ENCODE assay signal across 25 cellular contexts in the genomic region with DNA sequence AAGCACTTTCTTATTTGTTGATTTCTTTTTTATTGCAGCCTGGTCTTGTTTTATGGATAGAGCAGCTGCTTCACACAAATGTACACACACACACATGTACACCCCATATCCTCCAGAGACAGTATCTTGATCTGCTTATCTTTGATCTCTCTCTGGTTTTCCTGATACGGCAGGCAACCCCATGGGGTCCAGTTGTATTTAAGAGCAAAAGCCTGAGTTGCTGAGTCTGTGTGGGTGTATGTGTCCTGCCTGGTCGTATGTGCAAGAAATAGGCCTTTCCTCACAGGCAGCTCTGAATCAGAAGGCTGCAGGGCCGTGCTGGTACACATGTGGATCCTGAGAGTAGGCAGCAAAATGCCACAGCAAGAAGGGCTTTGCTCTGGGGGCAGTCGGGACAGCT. TPM values are rescaled to one million over a fixed set of nuclear protein-coding genes. Genes with fewer than 3 reads are reported as not detected.
DNase-seq lines count a peak whose midpoint lies in the region; ATAC-seq and TF ChIP-seq lines count a peak whose summit lies in the region.
"Had no signal": no experiment of that assay in that cellular context is flagged by ENCODE, and none has a peak within 500 bp of the region (broad histone marks: within the 10 kb centered on the region; RNA-seq: fewer than 3 reads in every experiment).

No MANE protein-coding gene starts in this region.

- DNase-seq in activated CD4-positive, alpha-beta memory T cell treated with anti-CD3 and anti-CD28 coated beads for 36 hours: peak; percentile 24
- no peak for DNase-seq in activated CD4-positive, alpha-beta memory T cell treated with anti-CD3 and anti-CD28 coated beads, Interleukin-2, amount 10 ng/mL, durations not matched to agents 7 days and 5 days
- no peak for DNase-seq in CD4-positive, alpha-beta memory T cell
- no peak for DNase-seq in activated T-helper 1 cell treated with anti-CD3 and anti-CD28 coated beads, Interleukin-12 subunit alpha, Interleukin-12 subunit beta, Interleukin-2, Interleukin-4 antibody, amounts not matched to agents 30 ng/mL and 10 ng/mL and 1 ng/mL, durations not matched to agents 14 hours and 24 hours and 36 hours (ENCODE audit: low spot score)
- no peak for DNase-seq in naive thymus-derived CD4-positive, alpha-beta T cell
- DNase-seq in NCI-H1092 treated with DMSO at 0.1 percent for 48 hours (lab: John Stamatoyannopoulos, UW) (no peak), NCI-H1092 (lab: John Stamatoyannopoulos, UW) (no peak), GM23338 (ENCODE audit: low spot score) (no peak)
- DNase-seq: activated B cell treated with CpG ODN at 0.5 μM for 24 hours; activated naive CD8-positive, alpha-beta T cell treated with anti-CD3 and anti-CD28 coated beads, Interleukin-2, amount 10 ng/mL, durations not matched to agents 7 days and 5 days; BE2C; EL; foreskin fibroblast; H7; mesendoderm; NCI-H1436; NCI-H524; pancreas; stimulated activated CD4-positive, alpha-beta T cell treated with anti-CD3 and anti-CD28 coated beads, Interleukin-4, amount 100 ng/mL, for 4 hours; T-helper 9 cell; upper lobe of left lung had no signal

- no peak overlapping the region for H2AFZ ChIP-seq in GM23338

- TF ChIP-seq CTCF in GM23338 (conservative IDR thresholded peaks at IDR 0.05; ENCODE audit: low read depth in 2 of 2): no peak

- H3K36me3 ChIP-seq in CD4-positive, alpha-beta memory T cell (ENCODE audit: insufficient read depth, low read length): peaks cover 9% of the 10 kb centered on the region
- H3K36me3 ChIP-seq in naive thymus-derived CD4-positive, alpha-beta T cell (ENCODE audit: control insufficient read depth in 2 of 3, insufficient read depth in 3 of 3, low read length in 3 of 3): peaks cover 0 to 31% (median 0%) of the 10 kb centered on the region in 3 experiments
- peaks cover 16% of the 10 kb centered on the region for H3K36me3 ChIP-seq in GM23338 (ENCODE audit: insufficient read depth)
- H3K36me3 ChIP-seq: BE2C had no signal

- no peak overlapping the region for H3K4me3 Mint-ChIP-seq in activated CD4-positive, alpha-beta memory T cell treated with anti-CD3 and anti-CD28 coated beads for 36 hours
- H3K4me3 Mint-ChIP-seq in activated CD4-positive, alpha-beta memory T cell treated with anti-CD3 and anti-CD28 coated beads, Interleukin-2, amount 10 ng/mL, durations not matched to agents 7 days and 5 days: no peak overlapping the region
- peak overlapping the region in 3 of 8 donors; percentile 14 to 63 (median 15) for H3K4me3 Mint-ChIP-seq in CD4-positive, alpha-beta memory T cell
- peak overlapping the region; percentile 48 for H3K4me3 Mint-ChIP-seq in activated T-helper 1 cell treated with anti-CD3 and anti-CD28 coated beads, Interleukin-12 subunit alpha, Interleukin-12 subunit beta, Interleukin-2, Interleukin-4 antibody, amounts not matched to agents 30 ng/mL and 10 ng/mL and 1 ng/mL, durations not matched to agents 14 hours and 24 hours and 36 hours
- peak overlapping the region in 1 of 10 donors; percentile 69 for H3K4me3 Mint-ChIP-seq in naive thymus-derived CD4-positive, alpha-beta T cell
- no peak overlapping the region for H3K4me3 Mint-ChIP-seq in GM23338
- H3K4me3 Mint-ChIP-seq: activated B cell treated with CpG ODN at 0.5 μM for 24 hours; activated naive CD8-positive, alpha-beta T cell treated with anti-CD3 and anti-CD28 coated beads, Interleukin-2, amount 10 ng/mL, durations not matched to agents 7 days and 5 days; natural killer cell treated with Interleukin-12 subunit alpha and Interleukin-12 subunit beta and Interleukin-15 and Interleukin-18, amount 100 ng/mL, for 72 hours had no signal

- H3K4me2 ChIP-seq in GM23338: no peak overlapping the region

- no peaks in the 10 kb centered on the region for H3K27me3 Mint-ChIP-seq in activated CD4-positive, alpha-beta memory T cell treated with anti-CD3 and anti-CD28 coated beads for 36 hours
- H3K27me3 Mint-ChIP-seq in activated CD4-positive, alpha-beta memory T cell treated with anti-CD3 and anti-CD28 coated beads, Interleukin-2, amount 10 ng/mL, durations not matched to agents 7 days and 5 days: no peaks in the 10 kb centered on the region
- H3K27me3 Mint-ChIP-seq in CD4-positive, alpha-beta memory T cell: no peaks in the 10 kb centered on the region
- H3K27me3 Mint-ChIP-seq in activated T-helper 1 cell treated with anti-CD3 and anti-CD28 coated beads, Interleukin-12 subunit alpha, Interleukin-12 subunit beta, Interleukin-2, Interleukin-4 antibody, amounts not matched to agents 30 ng/mL and 10 ng/mL and 1 ng/mL, durations not matched to agents 14 hours and 24 hours and 36 hours (ENCODE audit: insufficient read depth): no peaks in the 10 kb centered on the region
- no peaks in the 10 kb centered on the region for H3K27me3 Mint-ChIP-seq in naive thymus-derived CD4-positive, alpha-beta T cell
- peaks cover 4% of the 10 kb centered on the region for H3K27me3 Mint-ChIP-seq in GM23338 (ENCODE audit: insufficient read depth, low read depth, poor library complexity)
- H3K27me3 Mint-ChIP-seq: activated B cell treated with CpG ODN at 0.5 μM for 24 hours; activated naive CD8-positive, alpha-beta T cell treated with anti-CD3 and anti-CD28 coated beads, Interleukin-2, amount 10 ng/mL, durations not matched to agents 7 days and 5 days; natural killer cell treated with Interleukin-12 subunit alpha and Interleukin-12 subunit beta and Interleukin-15 and Interleukin-18, amount 100 ng/mL, for 72 hours had no signal

- peaks cover 20% of the 10 kb centered on the region for H3K4me1 ChIP-seq in CD4-positive, alpha-beta memory T cell (ENCODE audit: insufficient read depth, low read length)
- peaks cover 0 to 5% of the 10 kb centered on the region in 2 donors for H3K4me1 ChIP-seq in naive thymus-derived CD4-positive, alpha-beta T cell (ENCODE audit: control insufficient read depth in 2 of 2, insufficient read depth in 2 of 2, low read length in 2 of 2)
- H3K4me1 ChIP-seq in GM23338 (ENCODE audit: insufficient read depth): no peaks in the 10 kb centered on the region
- H3K4me1 ChIP-seq: BE2C, pancreas, right atrium auricular region, upper lobe of left lung had no signal

- no peaks in the 10 kb centered on the region for H3F3A ChIP-seq in GM23338 (replicated peaks; ENCODE audit: low read depth)

- ATAC-seq in naive thymus-derived CD4-positive, alpha-beta T cell: no peak
- no peak for ATAC-seq in GM23338
- ATAC-seq: left lobe of liver; natural killer cell treated with Interleukin-12 subunit alpha and Interleukin-12 subunit beta and Interleukin-15 and Interleukin-18, amount 100 ng/mL, for 72 hours had no signal

- no peaks in the 10 kb centered on the region for H3K79me2 ChIP-seq in GM23338 (replicated peaks; ENCODE audit: insufficient read depth)

- POLR2A ChIA-PET in activated CD4-positive, alpha-beta memory T cell treated with anti-CD3 and anti-CD28 coated beads for 36 hours (lab: Charles Lee): no interaction called here
- POLR2A ChIA-PET in activated CD4-positive, alpha-beta memory T cell treated with anti-CD3 and anti-CD28 coated beads, Interleukin-2, amount 10 ng/mL, durations not matched to agents 7 days and 5 days (lab: Charles Lee): no interaction called here
- POLR2A ChIA-PET in CD4-positive, alpha-beta memory T cell (lab: Charles Lee; ENCODE audit: partially characterized antibody): no interaction called here
- POLR2A ChIA-PET in naive thymus-derived CD4-positive, alpha-beta T cell (lab: Charles Lee): no interaction called here

- intact Hi-C loops in activated CD4-positive, alpha-beta memory T cell treated with anti-CD3 and anti-CD28 coated beads for 36 hours (cut with micrococcal nuclease): no loop called here
- intact Hi-C loops in CD4-positive, alpha-beta memory T cell (cut with micrococcal nuclease): no loop called here
- intact Hi-C loops in activated T-helper 1 cell treated with anti-CD3 and anti-CD28 coated beads, Interleukin-12 subunit alpha, Interleukin-12 subunit beta, Interleukin-2, Interleukin-4 antibody, amounts not matched to agents 30 ng/mL and 10 ng/mL and 1 ng/mL, durations not matched to agents 14 hours and 24 hours and 36 hours (cut with micrococcal nuclease): loop anchor here (1.0 kb wide), 1 partner anchor 15 kb away; a partner anchor contains a TSS
- intact Hi-C loops in naive thymus-derived CD4-positive, alpha-beta T cell (cut with micrococcal nuclease): loop anchor here in 1 of 2 donors (2.0 kb wide), 1 partner anchor 14 kb away; a partner anchor contains a TSS

- H3K36me3 Mint-ChIP-seq in activated CD4-positive, alpha-beta memory T cell treated with anti-CD3 and anti-CD28 coated beads for 36 hours: peaks cover 58% of the 10 kb centered on the region
- H3K36me3 Mint-ChIP-seq in activated CD4-positive, alpha-beta memory T cell treated with anti-CD3 and anti-CD28 coated beads, Interleukin-2, amount 10 ng/mL, durations not matched to agents 7 days and 5 days (ENCODE audit: low read depth): peaks cover 55% of the 10 kb centered on the region
- peaks cover 46 to 66% of the 10 kb centered on the region in 2 donors for H3K36me3 Mint-ChIP-seq in CD4-positive, alpha-beta memory T cell
- H3K36me3 Mint-ChIP-seq in activated T-helper 1 cell treated with anti-CD3 and anti-CD28 coated beads, Interleukin-12 subunit alpha, Interleukin-12 subunit beta, Interleukin-2, Interleukin-4 antibody, amounts not matched to agents 30 ng/mL and 10 ng/mL and 1 ng/mL, durations not matched to agents 14 hours and 24 hours and 36 hours (ENCODE audit: low read depth): peaks cover 68% of the 10 kb centered on the region
- peaks cover 6 to 50% (median 40%) of the 10 kb centered on the region in 5 donors for H3K36me3 Mint-ChIP-seq in naive thymus-derived CD4-positive, alpha-beta T cell
- peaks cover 47% of the 10 kb centered on the region for H3K36me3 Mint-ChIP-seq in GM23338 (ENCODE audit: low read depth)

- no peaks in the 10 kb centered on the region for H3K27me3 ChIP-seq in CD4-positive, alpha-beta memory T cell (ENCODE audit: insufficient read depth, low read length)
- H3K27me3 ChIP-seq in naive thymus-derived CD4-positive, alpha-beta T cell (ENCODE audit: control insufficient read depth in 2 of 2, insufficient read depth in 2 of 2, low read length in 2 of 2): no peaks in the 10 kb centered on the region
- no peaks in the 10 kb centered on the region for H3K27me3 ChIP-seq in GM23338 (ENCODE audit: insufficient read depth)
- H3K27me3 ChIP-seq: BE2C, pancreas, right atrium auricular region, spleen, upper lobe of left lung had no signal

- no peak overlapping the region for H3K4me3 ChIP-seq in CD4-positive, alpha-beta memory T cell (ENCODE audit: low read length in 2 of 2)
- H3K4me3 ChIP-seq in naive thymus-derived CD4-positive, alpha-beta T cell (ENCODE audit: low read length): no peak overlapping the region
- H3K4me3 ChIP-seq in GM23338: no peak overlapping the region
- H3K4me3 ChIP-seq: pancreas, right atrium auricular region, spleen, upper lobe of left lung had no signal

- H3K9me3 Mint-ChIP-seq in activated CD4-positive, alpha-beta memory T cell treated with anti-CD3 and anti-CD28 coated beads for 36 hours: no peaks in the 10 kb centered on the region
- no peaks in the 10 kb centered on the region for H3K9me3 Mint-ChIP-seq in activated CD4-positive, alpha-beta memory T cell treated with anti-CD3 and anti-CD28 coated beads, Interleukin-2, amount 10 ng/mL, durations not matched to agents 7 days and 5 days
- H3K9me3 Mint-ChIP-seq in CD4-positive, alpha-beta memory T cell: no peaks in the 10 kb centered on the region
- peaks cover 5% of the 10 kb centered on the region for H3K9me3 Mint-ChIP-seq in activated T-helper 1 cell treated with anti-CD3 and anti-CD28 coated beads, Interleukin-12 subunit alpha, Interleukin-12 subunit beta, Interleukin-2, Interleukin-4 antibody, amounts not matched to agents 30 ng/mL and 10 ng/mL and 1 ng/mL, durations not matched to agents 14 hours and 24 hours and 36 hours
- peaks cover 0 to 2% (median 0%) of the 10 kb centered on the region in 11 donors for H3K9me3 Mint-ChIP-seq in naive thymus-derived CD4-positive, alpha-beta T cell
- no peaks in the 10 kb centered on the region; the same call in 2 of the 3 replicates for H3K9me3 Mint-ChIP-seq in GM23338
- H3K9me3 Mint-ChIP-seq: activated B cell treated with CpG ODN at 0.5 μM for 24 hours; activated naive CD8-positive, alpha-beta T cell treated with anti-CD3 and anti-CD28 coated beads, Interleukin-2, amount 10 ng/mL, durations not matched to agents 7 days and 5 days; natural killer cell treated with Interleukin-12 subunit alpha and Interleukin-12 subunit beta and Interleukin-15 and Interleukin-18, amount 100 ng/mL, for 72 hours had no signal

- no peak overlapping the region for H3K27ac ChIP-seq in CD4-positive, alpha-beta memory T cell (ENCODE audit: low read depth, low read length)
- no peak overlapping the region for H3K27ac ChIP-seq in naive thymus-derived CD4-positive, alpha-beta T cell (ENCODE audit: low read depth, low read length)
- no peak overlapping the region for H3K27ac ChIP-seq in GM23338 (ENCODE audit: low read depth)
- H3K27ac ChIP-seq: pancreas, right atrium auricular region, spleen, upper lobe of left lung had no signal

- peaks cover 55% of the 10 kb centered on the region for H3K4me1 Mint-ChIP-seq in activated CD4-positive, alpha-beta memory T cell treated with anti-CD3 and anti-CD28 coated beads for 36 hours (ENCODE audit: low read depth)
- peaks cover 47% of the 10 kb centered on the region for H3K4me1 Mint-ChIP-seq in activated CD4-positive, alpha-beta memory T cell treated with anti-CD3 and anti-CD28 coated beads, Interleukin-2, amount 10 ng/mL, durations not matched to agents 7 days and 5 days
- H3K4me1 Mint-ChIP-seq in CD4-positive, alpha-beta memory T cell: peaks cover 15 to 36% (median 18%) of the 10 kb centered on the region in 4 donors
- peaks cover 50% of the 10 kb centered on the region for H3K4me1 Mint-ChIP-seq in activated T-helper 1 cell treated with anti-CD3 and anti-CD28 coated beads, Interleukin-12 subunit alpha, Interleukin-12 subunit beta, Interleukin-2, Interleukin-4 antibody, amounts not matched to agents 30 ng/mL and 10 ng/mL and 1 ng/mL, durations not matched to agents 14 hours and 24 hours and 36 hours (ENCODE audit: low read depth)
- H3K4me1 Mint-ChIP-seq in naive thymus-derived CD4-positive, alpha-beta T cell: peaks cover 0 to 55% (median 8%) of the 10 kb centered on the region in 7 donors
- no peaks in the 10 kb centered on the region for H3K4me1 Mint-ChIP-seq in GM23338

- H3K9me3 ChIP-seq in CD4-positive, alpha-beta memory T cell (ENCODE audit: control insufficient read depth in 1 of 2, low read length in 2 of 2): no peaks in the 10 kb centered on the region
- H3K9me3 ChIP-seq in naive thymus-derived CD4-positive, alpha-beta T cell (ENCODE audit: control insufficient read depth in 2 of 3, low read length in 3 of 3): no peaks in the 10 kb centered on the region
- H3K9me3 ChIP-seq: BE2C, pancreas, right atrium auricular region, spleen, upper lobe of left lung had no signal

- no peaks in the 10 kb centered on the region; the same call in 1 of the 2 replicates for H4K20me1 ChIP-seq in GM23338 (replicated peaks; ENCODE audit: insufficient read depth)

- H3K9me2 ChIP-seq in GM23338 (ENCODE audit: insufficient read depth): no peaks in the 10 kb centered on the region

- H3K27ac Mint-ChIP-seq in activated CD4-positive, alpha-beta memory T cell treated with anti-CD3 and anti-CD28 coated beads for 36 hours: peak overlapping the region; percentile 64
- no peak overlapping the region for H3K27ac Mint-ChIP-seq in activated CD4-positive, alpha-beta memory T cell treated with anti-CD3 and anti-CD28 coated beads, Interleukin-2, amount 10 ng/mL, durations not matched to agents 7 days and 5 days
- peak overlapping the region; percentile 8 to 89 (median 73) for H3K27ac Mint-ChIP-seq in CD4-positive, alpha-beta memory T cell
- H3K27ac Mint-ChIP-seq in activated T-helper 1 cell treated with anti-CD3 and anti-CD28 coated beads, Interleukin-12 subunit alpha, Interleukin-12 subunit beta, Interleukin-2, Interleukin-4 antibody, amounts not matched to agents 30 ng/mL and 10 ng/mL and 1 ng/mL, durations not matched to agents 14 hours and 24 hours and 36 hours: peak overlapping the region; percentile 81
- peak overlapping the region in 5 of 9 donors; percentile 22 to 84 (median 48) for H3K27ac Mint-ChIP-seq in naive thymus-derived CD4-positive, alpha-beta T cell
- no peak overlapping the region for H3K27ac Mint-ChIP-seq in GM23338
- H3K27ac Mint-ChIP-seq: activated B cell treated with CpG ODN at 0.5 μM for 24 hours; activated naive CD8-positive, alpha-beta T cell treated with anti-CD3 and anti-CD28 coated beads, Interleukin-2, amount 10 ng/mL, durations not matched to agents 7 days and 5 days; natural killer cell treated with Interleukin-12 subunit alpha and Interleukin-12 subunit beta and Interleukin-15 and Interleukin-18, amount 100 ng/mL, for 72 hours had no signal

- CTCF ChIA-PET in activated CD4-positive, alpha-beta memory T cell treated with anti-CD3 and anti-CD28 coated beads for 36 hours (lab: Charles Lee): interaction anchor here (1.3 to 3.1 kb wide), 4 partner anchors 13 to 35 kb away, joined by 5 to 9 read pairs (median 6); no protein-coding TSS in a partner anchor
- CTCF ChIA-PET in activated CD4-positive, alpha-beta memory T cell treated with anti-CD3 and anti-CD28 coated beads, Interleukin-2, amount 10 ng/mL, durations not matched to agents 7 days and 5 days (lab: Charles Lee): no interaction called here
- CTCF ChIA-PET in CD4-positive, alpha-beta memory T cell (lab: Charles Lee; ENCODE audit: partially characterized antibody): interaction anchor here (1.4 to 5.2 kb wide), 3 partner anchors 13 to 38 kb away, joined by 4 to 28 read pairs (median 21); no protein-coding TSS in a partner anchor
- CTCF ChIA-PET in naive thymus-derived CD4-positive, alpha-beta T cell (lab: Charles Lee): interaction anchor here (0.6 to 1.1 kb wide), 3 partner anchors 12 to 740 kb away, joined by 4 to 5 read pairs (median 4); no protein-coding TSS in a partner anchor

RNA-seq across cellular contexts. Expression of a gene that starts 14.6 kb away (rescaled TPM):
- total RNA-seq in activated CD4-positive, alpha-beta memory T cell treated with anti-CD3 and anti-CD28 coated beads for 36 hours: 10 to 100 TPM; 44.3 to 45.4 TPM
- total RNA-seq in activated CD4-positive, alpha-beta memory T cell treated with anti-CD3 and anti-CD28 coated beads, Interleukin-2, amount 10 ng/mL, durations not matched to agents 7 days and 5 days: 100 to 1,000 TPM; 238 to 240 TPM
- 10 to 100 TPM; 19.9 to 24.6 TPM for total RNA-seq in CD4-positive, alpha-beta memory T cell
- polyA plus RNA-seq in CD4-positive, alpha-beta memory T cell: 10 to 100 TPM; 24.1 to 33.2 TPM
- total RNA-seq in activated T-helper 1 cell treated with anti-CD3 and anti-CD28 coated beads, Interleukin-12 subunit alpha, Interleukin-12 subunit beta, Interleukin-2, Interleukin-4 antibody, amounts not matched to agents 30 ng/mL and 10 ng/mL and 1 ng/mL, durations not matched to agents 14 hours and 24 hours and 36 hours: 38.4 and 39.7 TPM in 2 replicates
- total RNA-seq in naive thymus-derived CD4-positive, alpha-beta T cell: 100 to 1,000 TPM in 2 of 5 experiments, 10 to 100 TPM in 3; 11.0 to 198 (median 47.7) TPM
- 10 to 100 TPM; 11.8 to 15.0 TPM for polyA plus RNA-seq in naive thymus-derived CD4-positive, alpha-beta T cell
- 0.73 and 1.6 TPM in 2 replicates for total RNA-seq in GM23338 (2014; rRNA removed; shearing (Covaris generic))
- polyA plus RNA-seq in GM23338 (2016; fragmentation: Nextera tagmentation; extraction: Ambion mirVana): 0.48 and 1.8 TPM in 2 replicates

Comparison
In these comparisons a context has a peak if more than half of its experiments do, and no peak if none do; other contexts are left out.
1. H3K27ac Mint-ChIP-seq: peak in activated CD4-positive, alpha-beta memory T cell treated with anti-CD3 and anti-CD28 coated beads for 36 hours (single experiment), CD4-positive, alpha-beta memory T cell (7 of 7), activated T-helper 1 cell treated with anti-CD3 and anti-CD28 coated beads, Interleukin-12 subunit alpha, Interleukin-12 subunit beta, Interleukin-2, Interleukin-4 antibody, amounts not matched to agents 30 ng/mL and 10 ng/mL and 1 ng/mL, durations not matched to agents 14 hours and 24 hours and 36 hours (single experiment) and naive thymus-derived CD4-positive, alpha-beta T cell (5 of 9); none in activated CD4-positive, alpha-beta memory T cell treated with anti-CD3 and anti-CD28 coated beads, Interleukin-2, amount 10 ng/mL, durations not matched to agents 7 days and 5 days (single experiment) and GM23338 (single experiment).